In the genomic region with DNA sequence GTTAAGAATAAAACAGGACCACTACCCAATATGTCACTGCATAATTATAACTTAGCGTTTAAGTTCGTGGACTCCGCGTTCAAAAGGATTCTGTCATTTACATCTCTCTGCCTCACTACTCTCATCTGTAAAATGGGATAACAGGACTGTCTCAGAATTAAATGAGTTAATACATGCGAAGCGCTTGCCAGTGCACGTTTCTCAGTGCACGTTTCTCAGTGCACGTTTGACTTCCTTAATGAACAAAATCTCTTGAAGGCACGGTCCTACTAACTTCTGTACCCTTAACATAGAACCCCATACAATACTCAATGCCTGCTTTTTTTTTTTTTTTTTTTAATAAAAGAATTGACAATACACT, we compare ENCODE assay signal across 8 cellular contexts. TPM values are rescaled to one million over a fixed set of nuclear protein-coding genes. Genes with fewer than 3 reads are reported as not detected.
A peak's percentile ranks its signal among the peaks of the same experiment; 100 is the strongest.
DNase-seq lines count a peak whose midpoint lies in the region; ATAC-seq and TF ChIP-seq lines count a peak whose summit lies in the region.

No MANE protein-coding gene starts in this region.

- no peaks in the 10 kb centered on the region for H3K27me3 ChIP-seq in BLaER1
- no peaks in the 10 kb centered on the region for H3K27me3 ChIP-seq in adipocyte (replicated peaks; ENCODE audit: control insufficient read depth, insufficient read depth, low read length)
- no peaks in the 10 kb centered on the region for H3K27me3 ChIP-seq in layer of hippocampus (ENCODE audit: control insufficient read depth, insufficient read depth, low read length)
- H3K27me3 ChIP-seq in thoracic aorta (replicated peaks; ENCODE audit: insufficient read depth), result no peaks in the 10 kb centered on the region

- H3K4me3 ChIP-seq in BLaER1 (peak overlapping the region; percentile 84), adipocyte (ENCODE audit: low read length) (peak overlapping the region; percentile 91), thoracic aorta (peak overlapping the region; percentile 98)

- H3K4me2 ChIP-seq in BLaER1, result peak overlapping the region; percentile 65

- H3K27ac ChIP-seq in BLaER1 (peak overlapping the region; percentile 94), layer of hippocampus (ENCODE audit: low read depth, low read length) (peak overlapping the region; percentile 97), thoracic aorta (peak overlapping the region; percentile 94 to 98)

- no peak for TF ChIP-seq CTCF in thoracic aorta (IDR thresholded peaks at IDR 0.05)

- H4K20me1 ChIP-seq in BLaER1, result peaks cover 8% of the 10 kb centered on the region; the same call in 1 of the 2 replicates

- H3K36me3 ChIP-seq in BLaER1 (peaks cover 24% of the 10 kb centered on the region), adipocyte (ENCODE audit: control insufficient read depth, insufficient read depth, low read length, severe bottlenecking) (peaks cover 4% of the 10 kb centered on the region), thoracic aorta (peaks cover 4% of the 10 kb centered on the region)

- peaks cover 17% of the 10 kb centered on the region for H3K9me3 ChIP-seq in BLaER1
- no peaks in the 10 kb centered on the region for H3K9me3 ChIP-seq in adipocyte (ENCODE audit: control insufficient read depth, low read length)
- no peaks in the 10 kb centered on the region for H3K9me3 ChIP-seq in thoracic aorta

- H3K9ac ChIP-seq in BLaER1 (peak overlapping the region; percentile 88), adipocyte (ENCODE audit: low read length) (peak overlapping the region; percentile 91)

- DNase-seq in adipocyte (ENCODE audit: low read depth) (no peak), thoracic aorta (ENCODE audit: low spot score) (no peak), HuH-7 (ENCODE audit: low spot score) (no peak), Ammon's horn (ENCODE audit: low spot score) (no peak)

- H3K4me1 ChIP-seq in BLaER1 (peaks cover 25% of the 10 kb centered on the region), adipocyte (ENCODE audit: control insufficient read depth, insufficient read depth, low read length) (peaks cover 23% of the 10 kb centered on the region), thoracic aorta (ENCODE audit: control insufficient read depth in 1 of 2, low read depth in 2 of 2) (peaks cover 9 to 15% of the 10 kb centered on the region in 2 donors)

- ATAC-seq in GM19043 (IDR thresholded peaks at IDR 0.05; ENCODE audit: low read depth, unreplicated experiment) (peak; percentile 12), HG03575 (IDR thresholded peaks at IDR 0.05; ENCODE audit: extremely low read depth, insufficient number of reproducible peaks, low FRiP score, unreplicated experiment) (peak; percentile 9), thoracic aorta (ENCODE audit: insufficient number of reproducible peaks, low FRiP score, low read depth) (no peak)

RNA-seq across cellular contexts. Expression of a gene that starts 0.5 kb away (rescaled TPM):
- total RNA-seq in thoracic aorta, result 10 to 100 TPM; 29.7 to 32.0 TPM

RNA-seq across cellular contexts. Expression of a gene that starts 0.7 kb away (rescaled TPM):
- total RNA-seq in thoracic aorta, result 1 to 10 TPM; 6.6 to 6.8 TPM

RNA-seq across cellular contexts. Expression of a gene that starts 59.8 kb away (rescaled TPM):
- under 1 TPM in 1 of 2 donors, not detected in 1; 0.14 TPM for total RNA-seq in thoracic aorta
